Comparison of ENCODE assay signal across 8 cellular contexts in the genomic region with DNA sequence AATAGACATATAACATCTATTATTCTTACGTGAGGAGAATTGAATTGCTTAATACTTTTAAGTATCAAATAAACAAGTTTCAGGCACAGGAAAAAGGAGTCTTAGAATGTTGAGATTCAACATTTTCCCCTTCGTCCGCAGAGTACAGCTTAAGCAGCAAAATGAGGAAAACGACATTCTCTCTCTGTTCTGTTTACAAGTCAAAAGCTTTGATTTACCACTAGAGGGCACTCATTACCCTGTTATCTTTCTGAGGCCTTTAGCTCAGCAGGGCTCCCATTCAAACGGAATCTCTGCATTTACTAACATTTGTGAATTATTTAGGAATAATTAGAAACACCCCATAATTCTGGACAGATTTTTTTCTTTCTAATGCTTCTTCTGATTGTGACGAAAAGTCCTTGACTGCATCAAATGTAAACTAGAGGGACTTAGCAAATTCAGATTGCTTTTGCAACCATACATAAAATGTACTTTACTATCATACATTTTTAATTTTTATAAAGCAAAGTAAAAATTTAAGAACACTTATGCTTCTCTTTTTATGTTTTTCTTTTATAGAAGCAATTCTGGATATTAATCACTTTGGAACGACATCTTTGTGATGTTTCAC.
DNase-seq lines count a peak whose midpoint lies in the region; ATAC-seq and TF ChIP-seq lines count a peak whose summit lies in the region.

No MANE protein-coding gene starts in this region.

- no peaks in the 10 kb centered on the region for H3K27me3 ChIP-seq in BJ (ENCODE audit: control insufficient read depth, insufficient read depth, low read length)

- H3K4me3 ChIP-seq in BJ (ENCODE audit: low read depth, low read length) = no peak overlapping the region

- ATAC-seq in GM18505 (IDR thresholded peaks at IDR 0.05; ENCODE audit: unreplicated experiment) (peak; percentile 92), HG02852 (IDR thresholded peaks at IDR 0.05; ENCODE audit: unreplicated experiment) (peak; percentile 89)
- ATAC-seq in naive thymus-derived CD8-positive, alpha-beta T cell = peak; percentile 78

- no peak overlapping the region for H3K27ac Mint-ChIP-seq in naive thymus-derived CD8-positive, alpha-beta T cell
- H3K27ac Mint-ChIP-seq in activated CD4-positive, alpha-beta memory T cell treated with anti-CD3 and anti-CD28 coated beads, Interleukin-2, amount 10 ng/mL, durations not matched to agents 7 days and 5 days = no peak overlapping the region

- DNase-seq in BJ (ENCODE audit: low read depth) (peak; percentile 11), NCI-H1105 treated with DMSO at 0.1 percent for 48 hours (lab: John Stamatoyannopoulos, UW) (peak; percentile 94), SK-N-DZ (ENCODE audit: low spot score) (peak; percentile 72), erythroblast (lab: John Stamatoyannopoulos, UW) (peak; percentile 62 to 73)
- DNase-seq in naive thymus-derived CD8-positive, alpha-beta T cell = peak in 5 of 10 donors; percentile 1 to 65 (median 50)
- DNase-seq in activated CD4-positive, alpha-beta memory T cell treated with anti-CD3 and anti-CD28 coated beads, Interleukin-2, amount 10 ng/mL, durations not matched to agents 7 days and 5 days = no peak

- H3K4me1 Mint-ChIP-seq in naive thymus-derived CD8-positive, alpha-beta T cell = peaks cover 0 to 2% (median 0%) of the 10 kb centered on the region in 4 donors
- H3K4me1 Mint-ChIP-seq in activated CD4-positive, alpha-beta memory T cell treated with anti-CD3 and anti-CD28 coated beads, Interleukin-2, amount 10 ng/mL, durations not matched to agents 7 days and 5 days = peaks cover 1% of the 10 kb centered on the region

- CTCF ChIA-PET in BJ (lab: Yijun Ruan, JAX) = interaction anchor here (0.7 to 3.8 kb wide), 10 partner anchors 10 to 1044 kb away, joined by 3 to 38 read pairs (median 3); no protein-coding TSS in a partner anchor
- CTCF ChIA-PET in activated CD4-positive, alpha-beta memory T cell treated with anti-CD3 and anti-CD28 coated beads, Interleukin-2, amount 10 ng/mL, durations not matched to agents 7 days and 5 days (lab: Charles Lee) = interaction anchor here (0.7 to 3.1 kb wide), 22 partner anchors 9 to 1031 kb away, joined by 3 to 46 read pairs (median 4); no protein-coding TSS in a partner anchor

- H3K36me3 ChIP-seq in BJ (ENCODE audit: control insufficient read depth, insufficient read depth, low read length) = no peaks in the 10 kb centered on the region

- H3K27me3 Mint-ChIP-seq in naive thymus-derived CD8-positive, alpha-beta T cell = peaks cover 2 to 13% (median 7%) of the 10 kb centered on the region in 5 donors
- H3K27me3 Mint-ChIP-seq in activated CD4-positive, alpha-beta memory T cell treated with anti-CD3 and anti-CD28 coated beads, Interleukin-2, amount 10 ng/mL, durations not matched to agents 7 days and 5 days = peaks cover 14% of the 10 kb centered on the region

- no peaks in the 10 kb centered on the region for H3K36me3 Mint-ChIP-seq in naive thymus-derived CD8-positive, alpha-beta T cell
- no peaks in the 10 kb centered on the region for H3K36me3 Mint-ChIP-seq in activated CD4-positive, alpha-beta memory T cell treated with anti-CD3 and anti-CD28 coated beads, Interleukin-2, amount 10 ng/mL, durations not matched to agents 7 days and 5 days (ENCODE audit: low read depth)

- TF ChIP-seq POLR2A in GM18505 (IDR thresholded peaks at IDR 0.05; ENCODE audit: borderline replicate concordance, extremely low read depth, insufficient read depth, insufficient read length) (no peak), erythroblast (IDR thresholded peaks at IDR 0.05; ENCODE audit: low read length) (no peak)

- peak; percentile 66 for TF ChIP-seq CTCF in BJ (IDR thresholded peaks at IDR 0.05; ENCODE audit: insufficient read depth, low read depth, low read length)

- peak overlapping the region in 5 of 10 donors; percentile 3 to 85 (median 67) for H3K4me3 Mint-ChIP-seq in naive thymus-derived CD8-positive, alpha-beta T cell
- H3K4me3 Mint-ChIP-seq in activated CD4-positive, alpha-beta memory T cell treated with anti-CD3 and anti-CD28 coated beads, Interleukin-2, amount 10 ng/mL, durations not matched to agents 7 days and 5 days = no peak overlapping the region

- peaks cover 0 to 2% (median 0%) of the 10 kb centered on the region in 9 donors for H3K9me3 Mint-ChIP-seq in naive thymus-derived CD8-positive, alpha-beta T cell
- H3K9me3 Mint-ChIP-seq in activated CD4-positive, alpha-beta memory T cell treated with anti-CD3 and anti-CD28 coated beads, Interleukin-2, amount 10 ng/mL, durations not matched to agents 7 days and 5 days = no peaks in the 10 kb centered on the region

- POLR2A ChIA-PET in BJ (lab: Charles Lee) = no interaction called here
- POLR2A ChIA-PET in naive thymus-derived CD8-positive, alpha-beta T cell (lab: Charles Lee) = no interaction called here
- POLR2A ChIA-PET in activated CD4-positive, alpha-beta memory T cell treated with anti-CD3 and anti-CD28 coated beads, Interleukin-2, amount 10 ng/mL, durations not matched to agents 7 days and 5 days (lab: Charles Lee) = no interaction called here
